In the genomic region with DNA sequence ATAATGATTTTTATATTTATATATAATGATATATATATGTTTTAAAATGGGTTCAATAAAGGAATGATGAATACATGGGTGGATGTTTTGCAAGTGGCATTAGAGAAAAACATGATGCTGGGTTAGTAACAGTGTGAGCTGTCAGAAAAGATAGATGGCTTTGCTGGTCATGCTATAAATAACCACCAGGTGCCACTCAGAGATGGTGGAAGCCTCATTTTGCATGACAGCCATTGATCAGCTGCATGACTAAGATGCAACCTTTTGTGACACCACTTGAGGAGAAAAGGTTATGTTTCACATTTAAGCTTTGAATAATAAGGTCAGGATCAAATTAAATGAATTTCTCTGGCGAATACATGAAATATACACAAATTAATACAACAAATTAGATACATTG, we compare ENCODE assay signal across 8 cellular contexts.
A peak's percentile ranks its signal among the peaks of the same experiment; 100 is the strongest.
DNase-seq lines count a peak whose midpoint lies in the region; ATAC-seq and TF ChIP-seq lines count a peak whose summit lies in the region.

No MANE protein-coding gene starts in this region.

- peaks cover 4% of the 10 kb centered on the region for H3K4me1 Mint-ChIP-seq in type B pancreatic cell (ENCODE audit: unreplicated experiment)
- no peaks in the 10 kb centered on the region for H3K4me1 Mint-ChIP-seq in activated naive CD4-positive, alpha-beta T cell treated with anti-CD3 and anti-CD28 coated beads for 36 hours (ENCODE audit: low read depth)

- WGBS in heart right ventricle, 2 donors, result 81 to 82% methylated on average over 1 of the region's 1 CpG

- no peaks in the 10 kb centered on the region for H3K4me1 ChIP-seq in heart right ventricle

- H3K4me3 ChIP-seq in heart right ventricle, result no peak overlapping the region
- H3K4me3 ChIP-seq in WERI-Rb-1 (ENCODE audit: low read depth, low read length), result no peak overlapping the region

- CTCF ChIA-PET in activated naive CD4-positive, alpha-beta T cell treated with anti-CD3 and anti-CD28 coated beads for 36 hours (lab: Charles Lee), result no interaction called here

- no peaks in the 10 kb centered on the region for H3K36me3 ChIP-seq in heart right ventricle
- no peaks in the 10 kb centered on the region for H3K36me3 ChIP-seq in WERI-Rb-1

- no peak overlapping the region for H3K27ac Mint-ChIP-seq in type B pancreatic cell
- no peak overlapping the region for H3K27ac Mint-ChIP-seq in activated naive CD4-positive, alpha-beta T cell treated with anti-CD3 and anti-CD28 coated beads for 36 hours

- H3K4me3 Mint-ChIP-seq in type B pancreatic cell, result no peak overlapping the region
- H3K4me3 Mint-ChIP-seq in activated naive CD4-positive, alpha-beta T cell treated with anti-CD3 and anti-CD28 coated beads for 36 hours, result no peak overlapping the region

- TF ChIP-seq CTCF in heart right ventricle (IDR thresholded peaks at IDR 0.05) (peak in 5 of 9 donors; percentile 13 to 25 (median 21)), WERI-Rb-1 (IDR thresholded peaks at IDR 0.05; ENCODE audit: low read depth, low read length) (no peak), type B pancreatic cell (conservative IDR thresholded peaks at IDR 0.05) (peak; percentile 58)

- no peaks in the 10 kb centered on the region for H3K27me3 ChIP-seq in heart right ventricle
- no peaks in the 10 kb centered on the region for H3K27me3 ChIP-seq in WERI-Rb-1 (ENCODE audit: insufficient read depth, low read depth, severe bottlenecking)

- intact Hi-C loops in heart right ventricle (cut with DNase I) (no loop called here), cardiac septum (cut with DNase I) (no loop called here)
- intact Hi-C loops in activated naive CD4-positive, alpha-beta T cell treated with anti-CD3 and anti-CD28 coated beads for 36 hours (cut with micrococcal nuclease), result loop anchor here (2.0 kb wide), 1 partner anchor 732 kb away; no protein-coding TSS in a partner anchor

- no peak overlapping the region for H3K27ac ChIP-seq in heart right ventricle
- H3K27ac ChIP-seq in WERI-Rb-1, result no peak overlapping the region

- ATAC-seq in heart right ventricle, result no peak
- ATAC-seq in HG03565 (IDR thresholded peaks at IDR 0.05; ENCODE audit: unreplicated experiment), result peak; percentile 49

- H3K9me3 Mint-ChIP-seq in type B pancreatic cell, result no peaks in the 10 kb centered on the region
- peaks cover 2% of the 10 kb centered on the region for H3K9me3 Mint-ChIP-seq in activated naive CD4-positive, alpha-beta T cell treated with anti-CD3 and anti-CD28 coated beads for 36 hours

- DNase-seq in heart right ventricle, result no peak
- DNase-seq in cardiac septum (ENCODE audit: low spot score), result no peak
- peak; percentile 7 for DNase-seq in WERI-Rb-1
- DNase-seq in type B pancreatic cell (ENCODE audit: extremely low spot score, unreplicated experiment), result no peak
- DNase-seq in activated effector memory CD4-positive, alpha-beta T cell treated with Interleukin-2 at 50 U/mL for 16 hours, result no peak
- DNase-seq in H4 (ENCODE audit: low spot score), result no peak
- DNase-seq in activated naive CD4-positive, alpha-beta T cell treated with anti-CD3 and anti-CD28 coated beads for 36 hours, result no peak

- H3K36me3 Mint-ChIP-seq in type B pancreatic cell, result no peaks in the 10 kb centered on the region
- H3K36me3 Mint-ChIP-seq in activated naive CD4-positive, alpha-beta T cell treated with anti-CD3 and anti-CD28 coated beads for 36 hours (ENCODE audit: low read depth), result no peaks in the 10 kb centered on the region

- H3K9me3 ChIP-seq in heart right ventricle (no peaks in the 10 kb centered on the region), WERI-Rb-1 (ENCODE audit: severe bottlenecking) (no peaks in the 10 kb centered on the region)

- peaks cover 3% of the 10 kb centered on the region for H3K27me3 Mint-ChIP-seq in type B pancreatic cell
- H3K27me3 Mint-ChIP-seq in activated naive CD4-positive, alpha-beta T cell treated with anti-CD3 and anti-CD28 coated beads for 36 hours (ENCODE audit: low read depth), result no peaks in the 10 kb centered on the region
